ENCODE assay signal across 8 cellular contexts in genomic region chr15:55526559-55527036, GRCh38. TPM values are rescaled to one million over a fixed set of nuclear protein-coding genes. Genes with fewer than 3 reads are reported as not detected.
A peak's percentile ranks its signal among the peaks of the same experiment; 100 is the strongest.
DNase-seq lines count a peak whose midpoint lies in the region; ATAC-seq, FAIRE-seq and TF ChIP-seq lines count a peak whose summit lies in the region.

No MANE protein-coding gene starts in this region.

- no peak overlapping the region for H3K9ac ChIP-seq in astrocyte (ENCODE audit: low read length)

- DNase-seq in CD14-positive monocyte (ENCODE audit: low spot score) = no peak
- DNase-seq in GM12865 (ENCODE audit: low read depth) = peak; percentile 76
- peak; percentile 84 for DNase-seq in NCI-H69 (lab: John Stamatoyannopoulos, UW)
- DNase-seq in astrocyte (ENCODE audit: low read depth) = peak; percentile 41
- peak; percentile 50 for DNase-seq in kidney glomerular epithelial cell (lab: John Stamatoyannopoulos, UW)
- no peak for DNase-seq in DMS114 treated with DMSO at 0.1 percent for 48 hours (lab: John Stamatoyannopoulos, UW; ENCODE audit: unreplicated experiment)
- DNase-seq in NCI-H446 treated with DMSO at 0.1 percent for 48 hours (lab: John Stamatoyannopoulos, UW) = no peak

- peaks cover 0 to 13% (median 13%) of the 10 kb centered on the region in 3 donors for H3K27me3 Mint-ChIP-seq in CD14-positive monocyte (ENCODE audit: low read depth in 3 of 3)
- H3K27me3 Mint-ChIP-seq in astrocyte (ENCODE audit: low read depth, unreplicated experiment) = peaks cover 5% of the 10 kb centered on the region

- H3K36me3 Mint-ChIP-seq in CD14-positive monocyte = no peaks in the 10 kb centered on the region
- H3K36me3 Mint-ChIP-seq in astrocyte (ENCODE audit: low read depth, unreplicated experiment) = no peaks in the 10 kb centered on the region

- H2AFZ ChIP-seq in astrocyte (ENCODE audit: low read depth, low read length) = peak overlapping the region; percentile 93

- peak; percentile 88 for ATAC-seq in HG02973 (IDR thresholded peaks at IDR 0.05; ENCODE audit: unreplicated experiment)

- H3K9me3 ChIP-seq in astrocyte (ENCODE audit: insufficient read depth, low read depth, low read length) = no peaks in the 10 kb centered on the region

- no peaks in the 10 kb centered on the region for H3K79me2 ChIP-seq in astrocyte (ENCODE audit: insufficient read depth, low read length)

- H3K4me3 ChIP-seq in GM12865 (ENCODE audit: low read depth, low read length) (no peak overlapping the region), astrocyte (ENCODE audit: insufficient read depth, low read depth, low read length) (no peak overlapping the region)

- H3K27ac ChIP-seq in astrocyte (ENCODE audit: low read depth, low read length) = no peak overlapping the region

- H3K27ac Mint-ChIP-seq in CD14-positive monocyte = no peak overlapping the region
- no peak overlapping the region for H3K27ac Mint-ChIP-seq in astrocyte (ENCODE audit: unreplicated experiment)

- H3K4me1 ChIP-seq in astrocyte (ENCODE audit: insufficient read depth, low read length) = peaks cover 2% of the 10 kb centered on the region

- intact Hi-C loops in CD14-positive monocyte (cut with micrococcal nuclease) = no loop called here

- peak; percentile 13 for FAIRE-seq in astrocyte (lab: Jason Lieb, UNC)

- TF ChIP-seq CTCF in CD14-positive monocyte (IDR thresholded peaks at IDR 0.05) (peak; percentile 71), GM12865 (IDR thresholded peaks at IDR 0.05; ENCODE audit: insufficient read depth, low read depth, low read length, missing control alignments) (peak; percentile 74), astrocyte (IDR thresholded peaks at IDR 0.05; ENCODE audit: insufficient read depth, low read depth, low read length) (peak; percentile 69)

- peaks cover 3% of the 10 kb centered on the region for H3K27me3 ChIP-seq in astrocyte (ENCODE audit: insufficient read depth, low read length)

- H3K4me1 Mint-ChIP-seq in CD14-positive monocyte (peaks cover 4% of the 10 kb centered on the region), astrocyte (ENCODE audit: low read depth, unreplicated experiment) (peaks cover 5% of the 10 kb centered on the region)

- H4K20me1 ChIP-seq in astrocyte (ENCODE audit: insufficient read depth, low read length) = no peaks in the 10 kb centered on the region

- no peaks in the 10 kb centered on the region for H3K36me3 ChIP-seq in astrocyte (ENCODE audit: insufficient read depth, low read length)

- H3K4me2 ChIP-seq in astrocyte (ENCODE audit: low read length) = peak overlapping the region; percentile 27

- H3K4me3 Mint-ChIP-seq in CD14-positive monocyte (no peak overlapping the region), astrocyte (ENCODE audit: unreplicated experiment) (no peak overlapping the region)

- H3K9me3 Mint-ChIP-seq in CD14-positive monocyte (peaks cover 0 to 1% (median 0%) of the 10 kb centered on the region in 7 donors), astrocyte (ENCODE audit: unreplicated experiment) (peaks cover 3% of the 10 kb centered on the region)

RNA-seq across cellular contexts. Expression of gene DNAAF4, which starts 18.6 kb away (rescaled TPM):
- polyA plus RNA-seq in CD14-positive monocyte = under 1 TPM; 0.58 to 0.82 TPM
- 2.8 and 3.2 TPM in 2 replicates for total RNA-seq in astrocyte

Comparison
In these comparisons a context has a peak if more than half of its experiments do, and no peak if none do; other contexts are left out.
1. DNase-seq: peak in GM12865 (single experiment), NCI-H69 (single experiment), astrocyte (single experiment) and kidney glomerular epithelial cell (single experiment); none in CD14-positive monocyte (single experiment), DMS114 treated with DMSO at 0.1 percent for 48 hours (single experiment) and NCI-H446 treated with DMSO at 0.1 percent for 48 hours (single experiment).
2. Peak in every context shown above with its lines, with median percentiles within 50 percentile points of each other: CTCF ChIP-seq.